Comparison of ENCODE assay signal across 1 cellular context in genomic region chr4:25790024-25790423, GRCh38.
TF ChIP-seq lines count a peak whose summit lies in the region.

No MANE protein-coding gene starts in this region.

TF ChIP-seq in K562, 482 proteins besides CTCF, POLR2A, EP300 and RAD21 (continued from another document):
- TF ChIP-seq SFPQ (IDR thresholded peaks at IDR 0.05; ENCODE audit: low read depth, low read length) (no peak), TARDBP (IDR thresholded peaks at IDR 0.05) (no peak), GABPA (tag; conservative IDR thresholded peaks at IDR 0.05; ENCODE audit: low read depth) (no peak), ZNF639 (CRISPR knock-in tag; conservative IDR thresholded peaks at IDR 0.05 in 1 of 2, IDR thresholded peaks at IDR 0.05 in 1 of 2) (no peak), CREB3L1 (IDR thresholded peaks at IDR 0.05; ENCODE audit: borderline replicate concordance, low read depth) (no peak), SOX6 (IDR thresholded peaks at IDR 0.05) (no peak), E2F4 (CRISPR knock-in tag; IDR thresholded peaks at IDR 0.05; ENCODE audit: low read depth) (no peak), LEF1 (IDR thresholded peaks at IDR 0.05) (no peak), ZNF311 (CRISPR knock-in tag; IDR thresholded peaks at IDR 0.05) (no peak), NCOA2 (IDR thresholded peaks at IDR 0.05; ENCODE audit: partially characterized antibody in 2 of 2) (no peak), PRDM10 (IDR thresholded peaks at IDR 0.05; ENCODE audit: partially characterized antibody) (no peak), ARNT (IDR thresholded peaks at IDR 0.05) (no peak), KAT2B (IDR thresholded peaks at IDR 0.05; ENCODE audit: low read depth, low read length) (no peak)
